8 cellular contexts compared by ENCODE assay signal in the genomic region with DNA sequence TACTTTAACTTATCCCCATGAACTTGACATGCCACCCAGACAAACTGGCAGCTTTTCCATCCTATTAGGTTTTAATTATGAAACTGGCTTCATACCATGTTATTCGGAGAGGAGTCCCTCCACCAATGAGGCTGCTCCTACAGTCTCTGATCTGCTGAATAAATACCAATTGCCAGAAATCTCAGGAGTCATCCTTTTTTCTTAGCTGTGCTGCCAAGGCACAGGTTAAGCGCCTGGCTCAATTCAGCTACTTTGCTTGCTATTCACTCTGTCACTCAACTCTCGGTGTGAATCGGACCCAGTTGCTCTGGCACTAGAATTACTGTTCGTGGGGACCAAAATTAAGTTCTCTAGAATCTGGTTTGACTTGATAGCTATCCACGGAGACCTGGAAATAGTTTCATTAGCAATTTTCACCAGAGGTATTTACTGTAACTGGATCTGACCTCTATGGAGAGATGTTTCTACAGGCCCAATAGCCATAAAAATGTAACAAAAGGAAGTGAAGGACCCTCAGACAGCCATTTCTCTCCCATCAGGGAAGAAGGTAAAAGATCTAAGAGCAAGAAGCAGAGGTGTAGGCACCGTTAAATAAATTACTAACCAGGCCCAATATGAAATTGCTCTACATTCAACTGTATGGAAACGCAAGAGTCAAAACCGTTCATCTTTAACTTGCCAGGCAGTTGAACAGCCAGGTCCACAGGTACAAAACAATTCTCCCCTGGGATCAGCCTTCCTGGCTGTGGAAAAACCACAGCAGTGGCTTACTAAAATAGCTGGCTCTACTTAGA. TPM values are rescaled to one million over a fixed set of nuclear protein-coding genes. Genes with fewer than 3 reads are reported as not detected.
DNase-seq lines count a peak whose midpoint lies in the region; ATAC-seq and TF ChIP-seq lines count a peak whose summit lies in the region.

No MANE protein-coding gene starts in this region.

- peak overlapping the region; percentile 99 for H3K27ac Mint-ChIP-seq in memory B cell

- intact Hi-C loops in cardiac septum (cut with DNase I) (no loop called here), adrenal gland (cut with DNase I) (no loop called here), vagina (cut with DNase I) (no loop called here)

- H3K4me1 Mint-ChIP-seq in memory B cell = peaks cover 38% of the 10 kb centered on the region

- H3K4me3 ChIP-seq in right atrium auricular region = no peak overlapping the region
- no peak overlapping the region for H3K4me3 ChIP-seq in adrenal gland
- H3K4me3 ChIP-seq in vagina = no peak overlapping the region
- no peak overlapping the region; the same call in 1 of the 2 replicates for H3K4me3 ChIP-seq in BE2C (ENCODE audit: low read depth, low read length)

- H3K36me3 Mint-ChIP-seq in memory B cell = peaks cover 18% of the 10 kb centered on the region

- H3K9me3 ChIP-seq in right atrium auricular region = no peaks in the 10 kb centered on the region
- H3K9me3 ChIP-seq in adrenal gland (replicated peaks in 1 of 3) = no peaks in the 10 kb centered on the region
- H3K9me3 ChIP-seq in vagina = no peaks in the 10 kb centered on the region
- no peaks in the 10 kb centered on the region for H3K9me3 ChIP-seq in BE2C

- H3K4me1 ChIP-seq in right atrium auricular region = peaks cover 0 to 65% of the 10 kb centered on the region in 2 donors
- peaks cover 4 to 43% of the 10 kb centered on the region in 2 donors for H3K4me1 ChIP-seq in adrenal gland (replicated peaks in 1 of 2)
- peaks cover 49% of the 10 kb centered on the region for H3K4me1 ChIP-seq in vagina
- H3K4me1 ChIP-seq in BE2C = peaks cover 25% of the 10 kb centered on the region

- ATAC-seq in memory B cell (ENCODE audit: low read depth) = no peak

- H3K4me3 Mint-ChIP-seq in memory B cell = no peak overlapping the region

- WGBS in adrenal gland, 4 donors = 89 to 92% (median 91%) methylated on average over 9 of the region's 9 CpGs

- H3K9me3 Mint-ChIP-seq in memory B cell = no peaks in the 10 kb centered on the region

- TF ChIP-seq POLR2A in adrenal gland (IDR thresholded peaks at IDR 0.05) (no peak), vagina (IDR thresholded peaks at IDR 0.05) (no peak)

- H3K36me3 ChIP-seq in right atrium auricular region (no peaks in the 10 kb centered on the region), adrenal gland (replicated peaks in 1 of 2) (no peaks in the 10 kb centered on the region), vagina (no peaks in the 10 kb centered on the region), BE2C (peaks cover 27% of the 10 kb centered on the region)

- no peaks in the 10 kb centered on the region for H3K27me3 ChIP-seq in right atrium auricular region
- H3K27me3 ChIP-seq in adrenal gland = no peaks in the 10 kb centered on the region
- H3K27me3 ChIP-seq in vagina = no peaks in the 10 kb centered on the region
- no peaks in the 10 kb centered on the region for H3K27me3 ChIP-seq in BE2C

- H3K27me3 Mint-ChIP-seq in memory B cell = no peaks in the 10 kb centered on the region

- H3K27ac ChIP-seq in right atrium auricular region = peak overlapping the region; percentile 99 to 100
- H3K27ac ChIP-seq in adrenal gland = peak overlapping the region in 3 of 5 donors; percentile 9 to 100 (median 37)
- H3K27ac ChIP-seq in vagina = peak overlapping the region; percentile 98

- TF ChIP-seq CTCF in right atrium auricular region (IDR thresholded peaks at IDR 0.05) = no peak
- no peak for TF ChIP-seq CTCF in adrenal gland (IDR thresholded peaks at IDR 0.05)
- TF ChIP-seq CTCF in vagina (IDR thresholded peaks at IDR 0.05) = no peak
- no peak for TF ChIP-seq CTCF in BE2C (IDR thresholded peaks at IDR 0.05; ENCODE audit: low read depth, low read length)

- no peak for DNase-seq in right atrium auricular region (ENCODE audit: low spot score)
- no peak for DNase-seq in cardiac septum (ENCODE audit: low spot score)
- no peak for DNase-seq in adrenal gland
- no peak for DNase-seq in memory B cell (ENCODE audit: low spot score in 2 of 2)
- no peak for DNase-seq in vagina (ENCODE audit: extremely low spot score in 2 of 2)
- DNase-seq in BE2C = no peak
- no peak for DNase-seq in amniotic stem cell (lab: John Stamatoyannopoulos, UW)
- DNase-seq in CD1c-positive myeloid dendritic cell (ENCODE audit: extremely low spot score) = no peak

RNA-seq across cellular contexts. Expression of a gene that starts 5.4 kb away (rescaled TPM):
- total RNA-seq in right atrium auricular region = 10 to 100 TPM; 15.4 to 18.0 TPM
- total RNA-seq in cardiac septum = 28.1 TPM
- total RNA-seq in adrenal gland = 10 to 100 TPM; 19.2 to 45.0 (median 27.1) TPM
- 10 to 100 TPM; 10.8 to 24.9 (median 19.7) TPM for polyA plus RNA-seq in adrenal gland
- total RNA-seq in vagina = 21.9 TPM
- polyA plus RNA-seq in BE2C (2012; ENCODE audit: insufficient read depth, insufficient read length, low read depth) = 17.5 TPM

RNA-seq across cellular contexts. Expression of a gene that starts 22.5 kb away (rescaled TPM):
- 10 to 100 TPM; 43.7 to 48.7 TPM for total RNA-seq in right atrium auricular region
- total RNA-seq in cardiac septum = 45.0 TPM
- 10 to 100 TPM; 40.1 to 58.5 (median 49.7) TPM for total RNA-seq in adrenal gland
- 10 to 100 TPM; 19.0 to 71.8 (median 23.6) TPM for polyA plus RNA-seq in adrenal gland
- total RNA-seq in vagina = 32.7 TPM
- polyA plus RNA-seq in BE2C (2012; ENCODE audit: insufficient read depth, insufficient read length, low read depth) = 148 TPM

RNA-seq across cellular contexts. Expression of a gene that starts 59.7 kb away (rescaled TPM):
- 10 to 100 TPM; 47.8 to 51.0 TPM for total RNA-seq in right atrium auricular region
- 31.1 TPM for total RNA-seq in cardiac septum
- total RNA-seq in adrenal gland = 10 to 100 TPM; 24.9 to 76.2 (median 42.6) TPM
- polyA plus RNA-seq in adrenal gland = 100 to 1,000 TPM in 1 of 3 donors, 10 to 100 TPM in 1, under 1 TPM in 1; 0.62 to 120 (median 11.7) TPM
- 36.3 TPM for total RNA-seq in vagina
- 137 TPM for polyA plus RNA-seq in BE2C (2012; ENCODE audit: insufficient read depth, insufficient read length, low read depth)

Comparison
In these comparisons a context has a peak if more than half of its experiments do, and no peak if none do; other contexts are left out.
1. H3K27ac ChIP-seq: peak in every context shown above with its lines; median percentile 100 in right atrium auricular region; 98 in vagina; 37 in adrenal gland.